Comparison of ENCODE assay signal across 13 cellular contexts in the genomic region with DNA sequence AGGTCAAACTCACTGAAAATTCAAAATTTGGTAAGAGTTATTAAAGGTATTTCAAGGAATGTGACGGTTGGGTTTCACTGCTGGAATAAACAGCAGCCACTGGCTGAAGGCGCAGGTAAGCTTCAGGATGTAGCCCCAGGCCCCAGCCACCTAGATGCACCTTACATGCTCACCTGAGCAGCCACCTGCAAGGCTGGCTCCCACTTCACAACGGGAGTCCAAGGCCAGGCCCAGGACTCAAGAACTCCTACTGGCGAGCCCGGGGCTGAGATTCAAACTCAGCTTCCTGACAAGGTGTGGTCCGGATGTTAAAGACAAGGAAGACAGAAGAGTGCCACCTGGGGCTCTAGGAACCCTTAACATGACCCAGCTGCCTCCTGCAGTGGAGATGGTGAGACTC.
DNase-seq lines count a peak whose midpoint lies in the region; ATAC-seq, FAIRE-seq and TF ChIP-seq lines count a peak whose summit lies in the region.
"Had no signal": no experiment of that assay in that cellular context is flagged by ENCODE, and none has a peak within 500 bp of the region (broad histone marks: within the 10 kb centered on the region; RNA-seq: fewer than 3 reads in every experiment).

No MANE protein-coding gene starts in this region.

- H3K9me3 Mint-ChIP-seq in naive B cell, result no peaks in the 10 kb centered on the region
- H3K9me3 Mint-ChIP-seq in activated T-helper 2 cell treated with anti-CD3 and anti-CD28 coated beads, Interferon-gamma antibody, Interleukin-2, Interleukin-4, amounts not matched to agents 10 μg/mL and 5 μg/mL and 100 μg/mL, durations not matched to agents 14 hours and 24 hours and 36 hours, result no peaks in the 10 kb centered on the region

- no peak overlapping the region for H3K4me3 ChIP-seq in HepG2 (replicated peaks in 1 of 3; ENCODE audit: insufficient read depth in 1 of 3, low read depth in 2 of 3, low read length in 3 of 3)
- no peak overlapping the region for H3K4me3 ChIP-seq in right lobe of liver
- H3K4me3 ChIP-seq in mammary epithelial cell (replicated peaks in 1 of 3; ENCODE audit: insufficient read depth in 1 of 3, low read depth in 2 of 3, low read length in 3 of 3), result no peak overlapping the region
- H3K4me3 ChIP-seq: upper lobe of left lung had no signal

- in situ Hi-C loops in HepG2 (cut with HindIII; ENCODE audit: extremely low pct_ligation_motif_present, low pct_unique_long_range_greater_than_20kb), result no loop called here
- in situ Hi-C loops in mammary epithelial cell (cut with MboI; ENCODE audit: low sequenced_read_pairs in 2 of 2), result no loop called here

- H3K4me1 ChIP-seq in HepG2 (ENCODE audit: insufficient read depth, low read length) (peaks cover 89% of the 10 kb centered on the region), right lobe of liver (peaks cover 0 to 14% (median 9%) of the 10 kb centered on the region in 4 donors), mammary epithelial cell (ENCODE audit: insufficient read depth, low read length) (peaks cover 84% of the 10 kb centered on the region)

- POLR2A ChIA-PET in HepG2 (lab: Yijun Ruan, JAX), result interaction anchor here (2.7 kb wide), 1 partner anchor 16 kb away, joined by 15 read pairs; no protein-coding TSS in a partner anchor

- WGBS in HepG2 (ENCODE audit: low lambda C conversion rate), result 86% methylated on average over 2 of the region's 6 CpGs
- 78% methylated on average over 4 of the region's 6 CpGs for WGBS in right lobe of liver (ENCODE audit: insufficient coverage, low coverage, low lambda C conversion rate, missing lambda C conversion rate)
- 63% methylated on average over 6 of the region's 6 CpGs for WGBS in mammary epithelial cell (ENCODE audit: low coverage, missing lambda C conversion rate)

- H3K4me2 ChIP-seq in HepG2 (ENCODE audit: low read depth, low read length), result peak overlapping the region; percentile 72
- no peak overlapping the region for H3K4me2 ChIP-seq in mammary epithelial cell (ENCODE audit: insufficient read depth, low read depth, low read length)

- intact Hi-C loops in HepG2 (cut with micrococcal nuclease; ENCODE audit: unreplicated experiment) (loop anchor here (10.0 kb wide), 1 partner anchor 77 kb away; a partner anchor contains a TSS), right lobe of liver (cut with DNase I) (no loop called here), mammary epithelial cell (cut with micrococcal nuclease) (loop anchor here (5.0 kb wide), 1 partner anchor 155 kb away; no protein-coding TSS in a partner anchor)
- intact Hi-C loops in activated T-helper 2 cell treated with anti-CD3 and anti-CD28 coated beads, Interferon-gamma antibody, Interleukin-2, Interleukin-4, amounts not matched to agents 10 μg/mL and 5 μg/mL and 100 μg/mL, durations not matched to agents 14 hours and 24 hours and 36 hours (cut with micrococcal nuclease), result no loop called here

- H3K36me3 ChIP-seq in HepG2 (replicated peaks in 1 of 2; ENCODE audit: control insufficient read depth in 1 of 2, insufficient read depth in 2 of 2, low read length in 2 of 2), result no peaks in the 10 kb centered on the region
- H3K36me3 ChIP-seq in right lobe of liver, result no peaks in the 10 kb centered on the region
- peaks cover 2% of the 10 kb centered on the region for H3K36me3 ChIP-seq in mammary epithelial cell (ENCODE audit: insufficient read depth, low read length)
- H3K36me3 ChIP-seq: upper lobe of left lung had no signal

- CTCF ChIA-PET in HepG2 (lab: Yijun Ruan, JAX; ENCODE audit: low intra/inter-chr PET ratio, low total read pairs) (no interaction called here), mammary epithelial cell (lab: Charles Lee; ENCODE audit: low non-redundant PET) (no interaction called here)

- no peak for FAIRE-seq in HepG2 (lab: Jason Lieb, UNC)
- FAIRE-seq: colon had no signal

- BruUV-seq in HepG2 (replicated peaks; lab: Mats Ljungman, UMichigan) (no TSS peak), mammary epithelial cell (replicated peaks; lab: Mats Ljungman, UMichigan) (no TSS peak)

- H3K4me1 Mint-ChIP-seq in naive B cell, result peaks cover 53 to 70% (median 59%) of the 10 kb centered on the region in 3 donors
- peaks cover 21% of the 10 kb centered on the region for H3K4me1 Mint-ChIP-seq in activated T-helper 2 cell treated with anti-CD3 and anti-CD28 coated beads, Interferon-gamma antibody, Interleukin-2, Interleukin-4, amounts not matched to agents 10 μg/mL and 5 μg/mL and 100 μg/mL, durations not matched to agents 14 hours and 24 hours and 36 hours (ENCODE audit: low read depth)

- no peaks in the 10 kb centered on the region for H3K27me3 Mint-ChIP-seq in naive B cell
- H3K27me3 Mint-ChIP-seq in activated T-helper 2 cell treated with anti-CD3 and anti-CD28 coated beads, Interferon-gamma antibody, Interleukin-2, Interleukin-4, amounts not matched to agents 10 μg/mL and 5 μg/mL and 100 μg/mL, durations not matched to agents 14 hours and 24 hours and 36 hours (ENCODE audit: low read depth), result no peaks in the 10 kb centered on the region

- no peaks in the 10 kb centered on the region for H3K27me3 ChIP-seq in HepG2 (ENCODE audit: control insufficient read depth in 1 of 2, insufficient read depth in 2 of 2, low read length in 2 of 2)
- no peaks in the 10 kb centered on the region for H3K27me3 ChIP-seq in right lobe of liver
- no peaks in the 10 kb centered on the region for H3K27me3 ChIP-seq in mammary epithelial cell (ENCODE audit: insufficient read depth, low read length)
- H3K27me3 ChIP-seq: upper lobe of left lung had no signal

- H3K27ac ChIP-seq in HepG2 (ENCODE audit: extremely low read length, insufficient read depth, low read length) (peak overlapping the region; percentile 64), right lobe of liver (no peak overlapping the region), mammary epithelial cell (ENCODE audit: insufficient read depth, low read depth, low read length) (peak overlapping the region; percentile 59)

- H3K27ac Mint-ChIP-seq in naive B cell, result peak overlapping the region in 5 of 6 donors; percentile 8 to 79 (median 72)
- H3K27ac Mint-ChIP-seq in activated T-helper 2 cell treated with anti-CD3 and anti-CD28 coated beads, Interferon-gamma antibody, Interleukin-2, Interleukin-4, amounts not matched to agents 10 μg/mL and 5 μg/mL and 100 μg/mL, durations not matched to agents 14 hours and 24 hours and 36 hours, result no peak overlapping the region

- no peak overlapping the region for H2AFZ ChIP-seq in HepG2 (ENCODE audit: low read length)
- H2AFZ ChIP-seq in mammary epithelial cell (ENCODE audit: low read depth, low read length), result no peak overlapping the region

- TF ChIP-seq POLR2A in HepG2 (IDR thresholded peaks at IDR 0.05; ENCODE audit: insufficient read depth in 1 of 2, low read depth in 2 of 2, low read length in 2 of 2), result no peak
- no peak for TF ChIP-seq POLR2A in right lobe of liver (IDR thresholded peaks at IDR 0.05)

- peak overlapping the region in 1 of 8 donors; percentile 6 for H3K4me3 Mint-ChIP-seq in naive B cell
- H3K4me3 Mint-ChIP-seq in activated T-helper 2 cell treated with anti-CD3 and anti-CD28 coated beads, Interferon-gamma antibody, Interleukin-2, Interleukin-4, amounts not matched to agents 10 μg/mL and 5 μg/mL and 100 μg/mL, durations not matched to agents 14 hours and 24 hours and 36 hours (ENCODE audit: low read depth), result no peak overlapping the region

- DNase-seq in HepG2 (ENCODE audit: low spot score), result no peak
- DNase-seq in right lobe of liver, result no peak
- DNase-seq in mammary epithelial cell, result no peak
- no peak for DNase-seq in naive B cell
- no peak for DNase-seq in activated T-helper 2 cell treated with anti-CD3 and anti-CD28 coated beads, Interferon-gamma antibody, Interleukin-2, Interleukin-4, amounts not matched to agents 10 μg/mL and 5 μg/mL and 100 μg/mL, durations not matched to agents 14 hours and 24 hours and 36 hours (ENCODE audit: low spot score)
- DNase-seq: activated gamma-delta T cell, AML-193, NCI-H524 treated with DMSO at 0.1 percent for 48 hours, upper lobe of left lung had no signal

- no peaks in the 10 kb centered on the region for H3K9me3 ChIP-seq in HepG2 (ENCODE audit: low read length)
- H3K9me3 ChIP-seq in right lobe of liver, result no peaks in the 10 kb centered on the region
- no peaks in the 10 kb centered on the region for H3K9me3 ChIP-seq in mammary epithelial cell (replicated peaks; ENCODE audit: insufficient read depth, low read length)
- H3K9me3 ChIP-seq: upper lobe of left lung had no signal

- no peaks in the 10 kb centered on the region for H3K36me3 Mint-ChIP-seq in naive B cell
- no peaks in the 10 kb centered on the region for H3K36me3 Mint-ChIP-seq in activated T-helper 2 cell treated with anti-CD3 and anti-CD28 coated beads, Interferon-gamma antibody, Interleukin-2, Interleukin-4, amounts not matched to agents 10 μg/mL and 5 μg/mL and 100 μg/mL, durations not matched to agents 14 hours and 24 hours and 36 hours (ENCODE audit: low read depth)

- H3K79me2 ChIP-seq in HepG2 (ENCODE audit: insufficient read depth, low read length) (no peaks in the 10 kb centered on the region), mammary epithelial cell (ENCODE audit: insufficient read depth, low read length) (peaks cover 85% of the 10 kb centered on the region)

- dilution Hi-C loops in mammary epithelial cell (cut with HindIII; ENCODE audit: low sequenced_read_pairs), result loop anchor here (5.0 kb wide), 1 partner anchor 70 kb away; no protein-coding TSS in a partner anchor

- no peak for ATAC-seq in HepG2
- no peak for ATAC-seq in right lobe of liver
- no peak for ATAC-seq in naive B cell (ENCODE audit: low read depth in 2 of 2)
- no peak for ATAC-seq in GM21390 (IDR thresholded peaks at IDR 0.05; ENCODE audit: unreplicated experiment)
- no peak for ATAC-seq in GM18517 (IDR thresholded peaks at IDR 0.05; ENCODE audit: unreplicated experiment)
- ATAC-seq in GM21737 (IDR thresholded peaks at IDR 0.05; ENCODE audit: unreplicated experiment), result no peak

- TF ChIP-seq CTCF in HepG2 (CRISPR knock-in tag; IDR thresholded peaks at IDR 0.05), result no peak
- no peak for TF ChIP-seq CTCF in right lobe of liver (IDR thresholded peaks at IDR 0.05)
- no peak for TF ChIP-seq CTCF in mammary epithelial cell (conservative IDR thresholded peaks at IDR 0.05 in 1 of 2, IDR thresholded peaks at IDR 0.05 in 1 of 2; ENCODE audit: extremely low read depth in 1 of 2, insufficient read depth in 1 of 2, low read depth in 1 of 2, low read length in 2 of 2)

- H3K9ac ChIP-seq in HepG2 (ENCODE audit: insufficient read depth, low read depth, low read length) (no peak overlapping the region), mammary epithelial cell (ENCODE audit: insufficient read depth, low read length) (no peak overlapping the region)

- TF ChIP-seq EP300 in HepG2 (IDR thresholded peaks at IDR 0.05; ENCODE audit: low read depth in 2 of 2, low read length in 2 of 2) (no peak), HepG2 (CRISPR knock-in tag; IDR thresholded peaks at IDR 0.05; ENCODE audit: borderline replicate concordance) (no peak)

- TF ChIP-seq RAD21 in HepG2 (CRISPR knock-in tag; IDR thresholded peaks at IDR 0.05), result no peak

- peaks cover 10% of the 10 kb centered on the region; the same call in 1 of the 2 replicates for H4K20me1 ChIP-seq in HepG2 (ENCODE audit: insufficient read depth, low read length)
- no peaks in the 10 kb centered on the region for H4K20me1 ChIP-seq in mammary epithelial cell (ENCODE audit: insufficient read depth, low read length)

TF ChIP-seq in HepG2, 621 proteins besides CTCF, POLR2A, EP300 and RAD21 (continues in another document):
- TF ChIP-seq SRY (CRISPR knock-in tag; IDR thresholded peaks at IDR 0.05) (no peak), ZNF747 (CRISPR knock-in tag; IDR thresholded peaks at IDR 0.05; ENCODE audit: borderline replicate concordance) (no peak), NCOA5 (CRISPR knock-in tag; IDR thresholded peaks at IDR 0.05) (no peak)

Comparison
In these comparisons a context has a peak if more than half of its experiments do, and no peak if none do; other contexts are left out.
1. H3K27ac ChIP-seq: peak in HepG2 (single experiment) and mammary epithelial cell (single experiment); none in right lobe of liver (0 of 3).
2. intact Hi-C loops: an anchor here in HepG2 (10.0 kb wide) and mammary epithelial cell (5.0 kb wide); none called in right lobe of liver and activated T-helper 2 cell treated with anti-CD3 and anti-CD28 coated beads, Interferon-gamma antibody, Interleukin-2, Interleukin-4, amounts not matched to agents 10 μg/mL and 5 μg/mL and 100 μg/mL, durations not matched to agents 14 hours and 24 hours and 36 hours.